Comparison of ENCODE assay signal across 1 cellular context in the genomic region with DNA sequence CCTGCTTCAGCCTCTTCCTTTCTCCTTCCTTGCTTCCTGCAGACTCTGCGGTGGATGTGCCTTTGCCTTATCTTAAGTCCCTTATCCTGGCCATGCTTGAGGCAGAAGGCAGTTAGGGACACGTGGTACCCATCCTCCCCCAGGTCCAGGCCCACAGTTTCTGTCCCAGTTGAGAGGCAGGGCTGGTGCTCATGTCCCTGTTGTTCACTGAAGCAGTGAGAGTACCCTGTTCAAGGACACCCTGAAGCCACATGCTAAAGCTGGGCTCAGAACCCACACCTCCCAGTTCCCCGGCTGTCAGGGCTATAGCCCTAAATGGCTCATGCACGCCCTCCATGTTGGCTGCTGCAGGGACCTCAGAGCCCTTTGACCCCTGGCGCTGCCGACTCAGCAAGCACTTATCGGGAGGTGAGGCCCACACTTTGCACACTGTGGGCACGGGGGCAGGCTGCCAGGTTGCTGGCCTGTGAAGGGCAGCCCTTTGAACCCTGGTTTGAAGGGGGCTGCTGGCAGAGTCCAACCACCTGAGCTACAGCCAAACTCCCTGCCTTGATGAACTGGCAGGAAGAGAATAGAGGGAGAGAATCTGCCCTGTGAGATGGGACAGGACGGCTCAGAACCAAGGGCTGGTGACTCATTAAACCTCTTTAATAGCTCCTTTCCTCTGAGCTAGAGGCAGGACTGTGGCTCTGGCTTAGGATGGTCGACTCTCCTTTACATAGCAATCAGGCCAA.
A peak's percentile ranks its signal among the peaks of the same experiment; 100 is the strongest.
TF ChIP-seq lines count a peak whose summit lies in the region.

No MANE protein-coding gene starts in this region.

TF ChIP-seq in K562, 482 proteins besides CTCF, POLR2A, EP300 and RAD21 (continued from another document and continues in another):
- TF ChIP-seq MGA (IDR thresholded peaks at IDR 0.05) (peak; percentile 92), HDAC8 (tag; IDR thresholded peaks at IDR 0.05) (peak; percentile 77; the same call in 1 of the 2 replicates), ETV6 (IDR thresholded peaks at IDR 0.05; ENCODE audit: borderline replicate concordance in 1 of 2, low read depth in 2 of 2, low read length in 1 of 2) (peak; percentile 18 to 20; a peak in 2 of 4 replicates), ETV6 (CRISPR knock-in tag; IDR thresholded peaks at IDR 0.05; ENCODE audit: borderline replicate concordance) (no peak), NCOA6 (IDR thresholded peaks at IDR 0.05) (no peak), UBTF (IDR thresholded peaks at IDR 0.05; ENCODE audit: borderline replicate concordance in 1 of 2, low read depth in 2 of 2, low read length in 2 of 2) (0 out of 4 replicates have a peak, but pooled peaks have one; percentile 14 to 34), MEIS2 (IDR thresholded peaks at IDR 0.05; ENCODE audit: partially characterized antibody) (no peak), ZNF311 (CRISPR knock-in tag; IDR thresholded peaks at IDR 0.05) (peak; percentile 78; the same call in 1 of the 2 replicates), RFX1 (IDR thresholded peaks at IDR 0.05) (no peak), ZNF140 (CRISPR knock-in tag; IDR thresholded peaks at IDR 0.05) (no peak), POLR2AphosphoS2 (IDR thresholded peaks at IDR 0.05; ENCODE audit: low read length) (no peak), LARP7 (IDR thresholded peaks at IDR 0.05) (no peak), JUNB (CRISPR knock-in tag; conservative IDR thresholded peaks at IDR 0.05) (no peak), OTX1 (CRISPR knock-in tag; IDR thresholded peaks at IDR 0.05) (peak; percentile 67; the same call in 1 of the 2 replicates), SRSF3 (IDR thresholded peaks at IDR 0.05; ENCODE audit: insufficient read depth, low read length) (no peak), GABPB2 (CRISPR knock-in tag; conservative IDR thresholded peaks at IDR 0.05) (no peak), FOS (IDR thresholded peaks at IDR 0.05; ENCODE audit: extremely low read depth, insufficient read length) (no peak), ZNF785 (CRISPR knock-in tag; IDR thresholded peaks at IDR 0.05) (no peak), HSF4 (CRISPR knock-in tag; IDR thresholded peaks at IDR 0.05; ENCODE audit: borderline replicate concordance) (peak; percentile 54; the same call in 1 of the 2 replicates), RBM39 (optimal IDR thresholded peaks at IDR 0.05; ENCODE audit: low read depth, low read length) (no peak), NR4A1 (CRISPR knock-in tag; IDR thresholded peaks at IDR 0.05) (peak; percentile 41; the same call in 1 of the 2 replicates), NR4A1 (tag; IDR thresholded peaks at IDR 0.05) (peak; percentile 88), TSHZ1 (CRISPR knock-in tag; IDR thresholded peaks at IDR 0.05) (no peak), KLF16 (IDR thresholded peaks at IDR 0.05) (peak; percentile 74), ZNF212 (CRISPR knock-in tag; IDR thresholded peaks at IDR 0.05) (no peak), ZNF431 (CRISPR knock-in tag; IDR thresholded peaks at IDR 0.05) (no peak), SFPQ (IDR thresholded peaks at IDR 0.05; ENCODE audit: low read depth, low read length) (no peak), NR1H2 (CRISPR knock-in tag; IDR thresholded peaks at IDR 0.05) (no peak), USF1 (CRISPR knock-in tag; IDR thresholded peaks at IDR 0.05) (peak; percentile 90)
- TF ChIP-seq, protein P1, sequence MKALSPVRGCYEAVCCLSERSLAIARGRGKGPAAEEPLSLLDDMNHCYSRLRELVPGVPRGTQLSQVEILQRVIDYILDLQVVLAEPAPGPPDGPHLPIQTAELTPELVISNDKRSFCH (CRISPR knock-in tag; IDR thresholded peaks at IDR 0.05), result no peak
- TF ChIP-seq, protein P1 (tag; IDR thresholded peaks at IDR 0.05), result peak; percentile 93
- TF ChIP-seq, protein P2, sequence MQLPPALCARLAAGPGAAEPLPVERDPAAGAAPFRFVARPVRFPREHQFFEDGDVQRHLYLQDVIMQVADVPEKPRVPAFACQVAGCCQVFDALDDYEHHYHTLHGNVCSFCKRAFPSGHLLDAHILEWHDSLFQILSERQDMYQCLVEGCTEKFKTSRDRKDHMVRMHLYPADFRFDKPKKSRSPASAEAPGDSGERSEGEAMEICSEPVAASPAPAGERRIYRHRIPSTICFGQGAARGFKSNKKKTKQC (CRISPR knock-in tag; IDR thresholded peaks at IDR 0.05), result no peak
